Comparison of ENCODE assay signal across 11 cellular contexts in genomic region chr6:105326216-105326615, GRCh38.
DNase-seq lines count a peak whose midpoint lies in the region; TF ChIP-seq lines count a peak whose summit lies in the region.
"Had no signal": no experiment of that assay in that cellular context is flagged by ENCODE, and none has a peak within 500 bp of the region (broad histone marks: within the 10 kb centered on the region; RNA-seq: fewer than 3 reads in every experiment).

No MANE protein-coding gene starts in this region.

- H3K4me1 ChIP-seq in transverse colon, result peaks cover 7 to 29% (median 16%) of the 10 kb centered on the region in 4 donors

- no peaks in the 10 kb centered on the region for H3K9me3 ChIP-seq in transverse colon

- intact Hi-C loops in transverse colon (cut with DNase I; ENCODE audit: low total_unique reads), result no loop called here

- 40 to 44% methylated on average over 1 to 2 of the region's 2 CpGs for WGBS in transverse colon (ENCODE audit: low coverage in 1 of 2), 2 donors

- peak overlapping the region; percentile 41 to 58 (median 54) for H3K27ac ChIP-seq in transverse colon

- no peak for TF ChIP-seq CTCF in fibroblast of villous mesenchyme (IDR thresholded peaks at IDR 0.05; ENCODE audit: insufficient read depth, low read depth, low read length)
- no peak for TF ChIP-seq CTCF in transverse colon (IDR thresholded peaks at IDR 0.05)

- TF ChIP-seq POLR2A in transverse colon (IDR thresholded peaks at IDR 0.05), result no peak

- H3K4me3 ChIP-seq in fibroblast of villous mesenchyme (ENCODE audit: low read depth, low read length), result no peak overlapping the region
- no peak overlapping the region for H3K4me3 ChIP-seq in transverse colon

- H3K27me3 ChIP-seq in transverse colon, result no peaks in the 10 kb centered on the region

- in situ Hi-C loops in transverse colon (cut with MboI; ENCODE audit: low pct_ligation_motif_present in 1 of 4, low pct_unique_long_range_greater_than_20kb in 1 of 4, low sequenced_read_pairs in 3 of 4), result no loop called here

- H3K36me3 ChIP-seq in transverse colon, result peaks cover 0 to 43% (median 0%) of the 10 kb centered on the region in 4 donors

- DNase-seq in NCI-H1417 (lab: John Stamatoyannopoulos, UW) (peak; percentile 43 to 84 (median 80)), NCI-H1417 treated with DMSO at 0.1 percent for 48 hours (lab: John Stamatoyannopoulos, UW) (no peak), NCI-H748 treated with DMSO at 0.1 percent for 48 hours (lab: John Stamatoyannopoulos, UW) (peak; percentile 31), fibroblast of villous mesenchyme (ENCODE audit: low read depth) (peak; percentile 55), transverse colon (peak; percentile 29), activated gamma-delta T cell (lab: John Stamatoyannopoulos, UW) (no peak), GM19240 (ENCODE audit: insufficient read length, low spot score) (no peak)
- DNase-seq in activated CD4-positive, alpha-beta T cell treated with anti-CD3 and anti-CD28 coated beads, Interleukin-2, amount 50 U/mL, for 1 hour, result no peak
- DNase-seq: activated T-cell treated with anti-CD3 and anti-CD28 coated beads, Interleukin-2, amount 50 U/mL, for 1 hour; KG1; stimulated activated CD4-positive, alpha-beta T cell treated with anti-CD3 and anti-CD28 coated beads, Interleukin-4, amount 100 ng/mL, for 24 hours had no signal

- TF ChIP-seq EP300 in transverse colon (IDR thresholded peaks at IDR 0.05; ENCODE audit: low read depth), result no peak

Comparison
In these comparisons a context has a peak if more than half of its experiments do, and no peak if none do; other contexts are left out.
1. DNase-seq: peak in NCI-H1417 (3 of 3), NCI-H748 treated with DMSO at 0.1 percent for 48 hours (single experiment), fibroblast of villous mesenchyme (single experiment) and transverse colon (single experiment); none in NCI-H1417 treated with DMSO at 0.1 percent for 48 hours (single experiment), activated CD4-positive, alpha-beta T cell treated with anti-CD3 and anti-CD28 coated beads, Interleukin-2, amount 50 U/mL, for 1 hour (single experiment), activated gamma-delta T cell (single experiment) and GM19240 (single experiment).